Comparison of ENCODE assay signal across 8 cellular contexts in genomic region chr7:23298141-23298851, GRCh38. TPM values are rescaled to one million over a fixed set of nuclear protein-coding genes. Genes with fewer than 3 reads are reported as not detected.
DNase-seq lines count a peak whose midpoint lies in the region; ATAC-seq, FAIRE-seq and TF ChIP-seq lines count a peak whose summit lies in the region.

No MANE protein-coding gene starts in this region.

- H2AFZ ChIP-seq in keratinocyte (ENCODE audit: control insufficient read depth, low read length) = peak overlapping the region; percentile 81

- peak overlapping the region; percentile 97 for H3K4me3 ChIP-seq in HFF-Myc (replicated peaks; ENCODE audit: low read depth, low read length)
- H3K4me3 ChIP-seq in adipocyte (ENCODE audit: low read length) = peak overlapping the region; percentile 100
- peak overlapping the region in 2 of 3 experiments; percentile 46 to 99 for H3K4me3 ChIP-seq in keratinocyte (ENCODE audit: control insufficient read depth in 2 of 3, extremely low read depth in 1 of 3, insufficient read depth in 2 of 3, low read depth in 1 of 3, low read length in 3 of 3)
- H3K4me3 ChIP-seq in testis = peak overlapping the region; percentile 73 to 85

- H3K79me2 ChIP-seq in keratinocyte (ENCODE audit: control insufficient read depth, insufficient read depth, low read length) = peaks cover 36% of the 10 kb centered on the region

- no peaks in the 10 kb centered on the region for H4K20me1 ChIP-seq in keratinocyte (ENCODE audit: control insufficient read depth, extremely low read depth, insufficient read depth, low read length)

- no peaks in the 10 kb centered on the region for H3K27me3 ChIP-seq in adipocyte (replicated peaks; ENCODE audit: control insufficient read depth, insufficient read depth, low read length)
- H3K27me3 ChIP-seq in keratinocyte (ENCODE audit: control insufficient read depth, extremely low read depth, insufficient read depth, low read length) = no peaks in the 10 kb centered on the region
- H3K27me3 ChIP-seq in testis = no peaks in the 10 kb centered on the region

- DNase-seq in HFF-Myc (ENCODE audit: extremely low read depth, low read depth) = no peak
- DNase-seq in adipocyte (ENCODE audit: low read depth) = peak; percentile 54
- no peak for DNase-seq in keratinocyte (ENCODE audit: low read depth, low spot score)
- no peak for DNase-seq in testis
- no peak for DNase-seq in central memory CD4-positive, alpha-beta T cell

- no peak for TF ChIP-seq CTCF in 22Rv1 (IDR thresholded peaks at IDR 0.05)
- no peak for TF ChIP-seq CTCF in HFF-Myc (IDR thresholded peaks at IDR 0.05; ENCODE audit: low read depth, low read length, missing control alignments)
- no peak for TF ChIP-seq CTCF in keratinocyte (optimal IDR thresholded peaks at IDR 0.05 in 1 of 3, IDR thresholded peaks at IDR 0.05 in 1 of 3, conservative IDR thresholded peaks at IDR 0.05 in 1 of 3; ENCODE audit: extremely low read depth in 1 of 3, insufficient read depth in 2 of 3, low read length in 3 of 3)
- no peak for TF ChIP-seq CTCF in testis (IDR thresholded peaks at IDR 0.05)

- H3K9me1 ChIP-seq in keratinocyte (ENCODE audit: control insufficient read depth, extremely low read depth, insufficient read depth, low read length) = no peaks in the 10 kb centered on the region

- ATAC-seq in HG03521 (IDR thresholded peaks at IDR 0.05; ENCODE audit: unreplicated experiment) (no peak), HG02642 (IDR thresholded peaks at IDR 0.05; ENCODE audit: poor library complexity, unreplicated experiment) (no peak)

- H3K36me3 ChIP-seq in adipocyte (ENCODE audit: control insufficient read depth, insufficient read depth, low read length, severe bottlenecking) = peaks cover 14% of the 10 kb centered on the region
- peaks cover 4 to 7% of the 10 kb centered on the region in 2 experiments for H3K36me3 ChIP-seq in keratinocyte (ENCODE audit: control insufficient read depth in 2 of 2, extremely low read depth in 1 of 2, insufficient read depth in 2 of 2, low read length in 2 of 2)
- H3K36me3 ChIP-seq in testis (ENCODE audit: low read depth, missing control alignments) = no peaks in the 10 kb centered on the region

- dilution Hi-C loops in keratinocyte (cut with MboI; ENCODE audit: extremely low pct_ligation_motif_present, low sequenced_read_pairs) = no loop called here

- H3K27ac ChIP-seq in 22Rv1 (peak overlapping the region; percentile 72), keratinocyte (ENCODE audit: control insufficient read depth, insufficient read depth, low read length) (peak overlapping the region; percentile 83), testis (peak overlapping the region; percentile 51 to 70)

- H3K4me2 ChIP-seq in keratinocyte (ENCODE audit: control insufficient read depth, extremely low read depth, insufficient read depth, low read depth, low read length) = peak overlapping the region; percentile 76

- TF ChIP-seq POLR2A in testis (IDR thresholded peaks at IDR 0.05) = no peak

- no peaks in the 10 kb centered on the region for H3K9me3 ChIP-seq in adipocyte (ENCODE audit: control insufficient read depth, low read length)
- H3K9me3 ChIP-seq in keratinocyte (ENCODE audit: control insufficient read depth, low read depth, low read length) = no peaks in the 10 kb centered on the region
- H3K9me3 ChIP-seq in testis = no peaks in the 10 kb centered on the region

- H3K9ac ChIP-seq in adipocyte (ENCODE audit: low read length) = peak overlapping the region; percentile 98
- H3K9ac ChIP-seq in keratinocyte (ENCODE audit: control insufficient read depth, extremely low read depth, insufficient read depth, low read length) = peak overlapping the region; percentile 91

- WGBS in testis, 2 donors = 34 to 41% methylated on average over 11 of the region's 11 CpGs

- intact Hi-C loops in testis (cut with DNase I; ENCODE audit: low total_unique reads) = no loop called here

- H3K4me1 ChIP-seq in adipocyte (ENCODE audit: control insufficient read depth, insufficient read depth, low read length) = peaks cover 35% of the 10 kb centered on the region
- H3K4me1 ChIP-seq in keratinocyte (ENCODE audit: control insufficient read depth, extremely low read depth, insufficient read depth, low read length) = peaks cover 25% of the 10 kb centered on the region
- peaks cover 16% of the 10 kb centered on the region for H3K4me1 ChIP-seq in testis

- FAIRE-seq in keratinocyte (lab: Jason Lieb, UNC) = no peak

RNA-seq across cellular contexts. Expression of gene MALSU1, which starts 0.8 kb away (rescaled TPM):
- polyA plus RNA-seq in keratinocyte (34.2 to 67.8 TPM (median 43.1 TPM) in 3 replicates), testis (ENCODE audit: insufficient read depth, low read depth, low replicate concordance) (74.9 TPM)
- 26.3 TPM for polyA plus RNA-seq in keratinocyte (2011; ENCODE audit: low read depth)
- 40.4 and 41.4 TPM in 2 replicates for polyA plus RNA-seq in keratinocyte (2011; cell fraction: cytosol; rRNA removed)
- polyA plus RNA-seq in keratinocyte (2011; cell fraction: nucleus; rRNA removed) = 22.0 and 31.2 TPM in 2 replicates
- polyA plus RNA-seq in keratinocyte (2012; ENCODE audit: low replicate concordance) = 54.0 and 55.1 TPM in 2 replicates
- polyA minus RNA-seq in keratinocyte = 3.6 to 43.6 TPM (median 23.8 TPM) in 3 replicates
- polyA minus RNA-seq in keratinocyte (2011; cell fraction: cytosol; rRNA and poly(A)+ RNA removed) = 39.5 TPM
- polyA minus RNA-seq in keratinocyte (2011; cell fraction: nucleus; rRNA and poly(A)+ RNA removed) = 4.5 and 8.5 TPM in 2 replicates
- 10 to 100 TPM; 51.8 to 63.8 TPM for total RNA-seq in testis

RNA-seq across cellular contexts. Expression of gene GPNMB, which starts 51.7 kb away (rescaled TPM):
- 44.5 to 412 TPM (median 142 TPM) in 3 replicates for polyA plus RNA-seq in keratinocyte
- polyA plus RNA-seq in keratinocyte (2011; ENCODE audit: low read depth) = 724 TPM
- polyA plus RNA-seq in keratinocyte (2011; cell fraction: cytosol; rRNA removed) = 34.1 and 60.1 TPM in 2 replicates
- 414 and 470 TPM in 2 replicates for polyA plus RNA-seq in keratinocyte (2011; cell fraction: nucleus; rRNA removed)
- polyA plus RNA-seq in keratinocyte (2012; ENCODE audit: low replicate concordance) = 26.1 and 673 TPM in 2 replicates
- 19.2 to 197 TPM (median 64.9 TPM) in 3 replicates for polyA minus RNA-seq in keratinocyte
- 29.7 TPM for polyA minus RNA-seq in keratinocyte (2011; cell fraction: cytosol; rRNA and poly(A)+ RNA removed)
- 180 and 280 TPM in 2 replicates for polyA minus RNA-seq in keratinocyte (2011; cell fraction: nucleus; rRNA and poly(A)+ RNA removed)
- 10 to 100 TPM; 15.6 to 33.6 TPM for total RNA-seq in testis
- polyA plus RNA-seq in testis (ENCODE audit: insufficient read depth, low read depth, low replicate concordance) = 81.9 TPM
